18 cellular contexts compared by ENCODE assay signal in the genomic region with DNA sequence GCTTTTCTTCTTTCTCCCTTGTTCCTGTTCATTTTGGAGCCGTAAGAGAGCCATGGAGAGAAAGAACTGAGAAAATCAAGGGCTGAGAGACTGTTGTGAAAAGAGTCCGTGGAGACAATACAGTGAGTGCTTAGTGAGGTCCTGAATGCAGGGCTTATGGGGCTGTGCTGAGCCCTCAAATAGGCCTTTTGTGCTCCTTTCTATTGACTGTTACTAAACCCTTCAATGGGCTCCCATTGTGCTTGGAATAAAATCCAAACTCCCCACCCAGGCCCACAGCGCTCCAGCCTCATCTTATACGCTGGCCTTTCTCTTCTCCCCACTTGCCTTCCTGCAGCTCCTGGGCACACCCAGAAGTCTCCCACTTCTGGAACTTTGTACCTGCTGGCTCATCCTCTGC.
"Had no signal": no experiment of that assay in that cellular context is flagged by ENCODE, and none has a peak within 500 bp of the region (broad histone marks: within the 10 kb centered on the region; RNA-seq: fewer than 3 reads in every experiment).

No MANE protein-coding gene starts in this region.

- H3K27ac Mint-ChIP-seq: activated CD4-positive, alpha-beta memory T cell treated with anti-CD3 and anti-CD28 coated beads for 36 hours; activated naive CD8-positive, alpha-beta T cell treated with anti-CD3 and anti-CD28 coated beads, Interleukin-2, amount 10 ng/mL, durations not matched to agents 7 days and 5 days; memory B cell; nephron progenitor cell; T-helper 2 cell treated with Interferon-gamma antibody and Interleukin-4, amounts not matched to agents 5 μg/mL and 100 μg/mL, for 36 hours had no signal

- ATAC-seq: pancreas had no signal

- H3K4me3 Mint-ChIP-seq: activated CD4-positive, alpha-beta memory T cell treated with anti-CD3 and anti-CD28 coated beads for 36 hours; activated naive CD8-positive, alpha-beta T cell treated with anti-CD3 and anti-CD28 coated beads, Interleukin-2, amount 10 ng/mL, durations not matched to agents 7 days and 5 days; memory B cell; nephron progenitor cell; T-helper 2 cell treated with Interferon-gamma antibody and Interleukin-4, amounts not matched to agents 5 μg/mL and 100 μg/mL, for 36 hours had no signal

- H3K4me3 ChIP-seq: breast epithelium, esophagus muscularis mucosa, left lung, pancreas, right atrium auricular region, tibial nerve, vagina had no signal

- H3K4me1 ChIP-seq: breast epithelium, esophagus muscularis mucosa, left lung, pancreas, right atrium auricular region, vagina had no signal

- H3K27ac ChIP-seq: breast epithelium, esophagus muscularis mucosa, left lung, pancreas, right atrium auricular region, vagina had no signal

- H3K4me1 Mint-ChIP-seq: activated naive CD8-positive, alpha-beta T cell treated with anti-CD3 and anti-CD28 coated beads, Interleukin-2, amount 10 ng/mL, durations not matched to agents 7 days and 5 days; memory B cell had no signal

- H3K36me3 Mint-ChIP-seq: activated CD4-positive, alpha-beta memory T cell treated with anti-CD3 and anti-CD28 coated beads for 36 hours; activated naive CD8-positive, alpha-beta T cell treated with anti-CD3 and anti-CD28 coated beads, Interleukin-2, amount 10 ng/mL, durations not matched to agents 7 days and 5 days; memory B cell had no signal

- DNase-seq: activated CD4-positive, alpha-beta memory T cell treated with anti-CD3 and anti-CD28 coated beads for 36 hours; activated CD4-positive, alpha-beta T cell treated with anti-CD3 and anti-CD28 coated beads for 1 hour; activated gamma-delta T cell; activated naive CD8-positive, alpha-beta T cell treated with anti-CD3 and anti-CD28 coated beads, Interleukin-2, amount 10 ng/mL, durations not matched to agents 7 days and 5 days; activated T-cell treated with anti-CD3 and anti-CD28 coated beads, Interleukin-2, amount 50 U/mL, for 48 hours; dermis blood vessel endothelial cell; islet precursor cell; left lung; nephron progenitor cell; pancreas; small intestine had no signal

- H3K36me3 ChIP-seq: breast epithelium, esophagus muscularis mucosa, left lung, pancreas, right atrium auricular region, tibial nerve, vagina had no signal

- H3K9me3 Mint-ChIP-seq: activated CD4-positive, alpha-beta memory T cell treated with anti-CD3 and anti-CD28 coated beads for 36 hours; activated naive CD8-positive, alpha-beta T cell treated with anti-CD3 and anti-CD28 coated beads, Interleukin-2, amount 10 ng/mL, durations not matched to agents 7 days and 5 days; T-helper 2 cell treated with Interferon-gamma antibody and Interleukin-4, amounts not matched to agents 5 μg/mL and 100 μg/mL, for 36 hours had no signal

- H3K27me3 ChIP-seq: breast epithelium, esophagus muscularis mucosa, left lung, pancreas, right atrium auricular region, tibial nerve, vagina had no signal

- H3K9me3 ChIP-seq: breast epithelium, esophagus muscularis mucosa, left lung, pancreas, right atrium auricular region, tibial nerve, vagina had no signal
